22 cellular contexts compared by ENCODE assay signal in the genomic region with DNA sequence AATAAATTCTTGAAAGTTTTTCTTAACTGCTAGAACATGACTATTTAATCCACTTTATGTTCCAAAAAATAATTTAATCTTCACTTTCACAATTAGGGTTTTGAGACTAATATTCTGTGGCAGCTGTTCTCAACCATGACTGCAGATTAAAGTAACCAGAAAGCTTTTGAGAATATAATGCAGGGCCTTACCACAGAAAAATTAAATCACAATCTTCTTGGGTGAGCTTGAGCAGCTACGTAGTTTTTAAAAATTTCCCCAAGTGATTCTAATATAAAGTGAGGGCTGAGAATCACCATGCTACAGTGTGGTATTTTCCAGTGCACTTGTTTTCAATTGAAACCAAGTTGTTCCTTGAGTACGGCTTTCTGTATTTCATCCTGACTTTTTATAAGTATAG.
"Had no signal": no experiment of that assay in that cellular context is flagged by ENCODE, and none has a peak within 500 bp of the region (broad histone marks: within the 10 kb centered on the region; RNA-seq: fewer than 3 reads in every experiment).

No MANE protein-coding gene starts in this region.

- H3K36me3 ChIP-seq: colonic mucosa, esophagus muscularis mucosa, esophagus squamous epithelium, gastrocnemius medialis, gastroesophageal sphincter, heart right ventricle had no signal

- H3K27me3 ChIP-seq: colonic mucosa, dorsolateral prefrontal cortex, esophagus muscularis mucosa, esophagus squamous epithelium, foreskin keratinocyte, gastrocnemius medialis, gastroesophageal sphincter, heart right ventricle had no signal

- DNase-seq: colonic mucosa; cortex of kidney; dermis blood vessel endothelial cell; dorsolateral prefrontal cortex; effector CD4-positive, alpha-beta T cell; effector CD8-positive, alpha-beta T cell; effector memory CD4-positive, alpha-beta T cell; effector memory CD8-positive, alpha-beta T cell; endodermal cell; esophagus squamous epithelium; foreskin fibroblast; foreskin keratinocyte; foreskin melanocyte; gastrocnemius medialis; glutamatergic neuron; head of caudate nucleus; heart right ventricle had no signal

- H3K4me1 ChIP-seq: colonic mucosa, esophagus muscularis mucosa, esophagus squamous epithelium, foreskin keratinocyte, gastrocnemius medialis, gastroesophageal sphincter, heart right ventricle had no signal

- H3K27ac ChIP-seq: colonic mucosa, coronary artery, dorsolateral prefrontal cortex, epithelial cell of prostate, esophagus muscularis mucosa, esophagus squamous epithelium, foreskin keratinocyte, gastrocnemius medialis, gastroesophageal sphincter, heart right ventricle had no signal

- H3K4me3 ChIP-seq: colonic mucosa, coronary artery, dorsolateral prefrontal cortex, esophagus muscularis mucosa, esophagus squamous epithelium, gastrocnemius medialis, gastroesophageal sphincter, heart right ventricle had no signal

- ATAC-seq: effector memory CD8-positive, alpha-beta T cell; esophagus mucosa; foreskin keratinocyte; gastrocnemius medialis; gastroesophageal sphincter; heart right ventricle had no signal

- H3K9me3 ChIP-seq: colonic mucosa, esophagus muscularis mucosa, gastrocnemius medialis, gastroesophageal sphincter had no signal
